ENCODE assay signal across 9 cellular contexts in the genomic region with DNA sequence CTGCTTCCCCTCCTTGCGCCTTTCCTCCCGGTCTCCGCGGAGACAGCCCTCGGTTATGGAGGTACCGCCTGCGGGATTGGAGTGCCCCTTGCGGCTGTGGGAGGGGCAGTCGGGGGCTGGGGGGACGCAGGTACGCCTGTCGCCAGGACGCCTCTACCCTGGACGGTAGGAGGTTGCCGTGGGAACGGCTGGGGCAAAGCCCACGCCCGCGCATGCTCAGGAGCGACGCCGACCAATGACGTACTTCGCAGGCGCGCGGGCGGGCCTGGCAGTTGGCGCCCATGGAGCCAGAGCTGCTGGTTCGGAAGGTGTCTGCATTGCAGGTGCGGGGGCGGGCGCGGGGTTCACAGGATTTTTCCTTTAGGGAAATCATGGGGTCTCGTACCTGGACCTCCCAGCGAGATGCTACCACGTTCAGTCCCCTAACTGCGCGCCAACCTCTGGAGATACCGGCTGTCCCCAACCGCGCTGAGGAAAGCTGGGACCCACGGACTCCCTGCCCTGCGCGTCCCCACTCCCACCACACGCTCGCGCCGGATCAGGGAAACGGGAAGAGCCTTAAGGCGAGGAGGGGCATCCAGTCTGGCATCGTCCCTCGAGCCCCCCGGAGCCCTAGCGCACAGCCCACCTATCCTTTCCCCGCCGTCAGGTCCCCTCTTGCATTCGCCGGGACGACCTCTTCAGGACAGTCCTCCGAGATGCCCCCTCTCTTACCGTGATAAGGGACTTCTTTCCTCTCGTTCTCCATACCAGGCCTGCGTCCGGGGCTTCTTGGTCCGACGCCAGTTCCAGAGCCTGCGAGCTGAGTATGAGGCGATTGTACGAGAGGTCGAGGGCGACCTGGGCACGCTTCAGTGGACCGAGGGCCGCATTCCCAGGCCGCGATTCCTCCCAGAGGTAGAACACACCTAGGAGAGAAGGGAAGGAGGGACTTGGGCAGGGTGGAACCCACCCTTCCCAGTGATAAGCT. TPM values are rescaled to one million over a fixed set of nuclear protein-coding genes. Genes with fewer than 3 reads are reported as not detected.
DNase-seq lines count a peak whose midpoint lies in the region; ATAC-seq, FAIRE-seq and TF ChIP-seq lines count a peak whose summit lies in the region.
"Had no signal": no experiment of that assay in that cellular context is flagged by ENCODE, and none has a peak within 500 bp of the region (broad histone marks: within the 10 kb centered on the region; RNA-seq: fewer than 3 reads in every experiment).

Gene IQCC (plus strand): TSS at position 271 of the 970 bp plus-strand sequence. CDS start 11 bp downstream, at position 282.

- H3K9me3 Mint-ChIP-seq in Caco-2 (ENCODE audit: unreplicated experiment): no peaks in the 10 kb centered on the region

- H3K27me3 Mint-ChIP-seq in Caco-2 (ENCODE audit: insufficient read depth, unreplicated experiment): no peaks in the 10 kb centered on the region

- CTCF ChIA-PET in Caco-2 (lab: Charles Lee): interaction anchor here (1.6 kb wide), 1 partner anchor 10 kb away, joined by 5 read pairs; no protein-coding TSS in a partner anchor

- TF ChIP-seq CTCF in Caco-2 (IDR thresholded peaks at IDR 0.05; ENCODE audit: insufficient read depth in 1 of 2, low read depth in 1 of 2, low read length in 1 of 2, severe bottlenecking in 1 of 2, unreplicated experiment in 1 of 2) (peak; percentile 9 to 28), SU-DHL-6 (IDR thresholded peaks at IDR 0.05; ENCODE audit: insufficient read depth, low read length, poor library complexity, severe bottlenecking) (no peak), cardiac muscle cell (IDR thresholded peaks at IDR 0.05; ENCODE audit: low read depth, low read length) (no peak), pancreas (IDR thresholded peaks at IDR 0.05) (no peak)

- H3K9ac ChIP-seq in SU-DHL-6 (ENCODE audit: low read length): peak within 1 kb of the TSS; percentile 79

- ATAC-seq in pancreas: peak; percentile 83 to 89 (median 86)

- BruUV-seq in Caco-2 (replicated peaks; lab: Mats Ljungman, UMichigan): TSS peak; percentile 70

- FAIRE-seq in pancreas (lab: Jason Lieb, UNC): no peak

- POLR2A ChIA-PET in Caco-2 (lab: Charles Lee): interaction anchor here (0.7 to 0.8 kb wide), 2 partner anchors 10 to 27 kb away, joined by 3 to 4 read pairs; partner anchors contain the start of gene TXLNA

- no peaks in the 10 kb centered on the region for H3K9me2 ChIP-seq in SU-DHL-6 (replicated peaks; ENCODE audit: insufficient read depth, low read length)

- peak within 1 kb of the TSS; percentile 60 for H2AFZ ChIP-seq in SU-DHL-6 (ENCODE audit: low read depth, low read length, severe bottlenecking)

- peak within 1 kb of the TSS; percentile 90 for H3K4me3 Mint-ChIP-seq in Caco-2 (ENCODE audit: unreplicated experiment)

- no peaks in the 10 kb centered on the region for H3K9me3 ChIP-seq in Caco-2
- H3K9me3 ChIP-seq in SU-DHL-6 (ENCODE audit: insufficient read depth, low read length): no peaks in the 10 kb centered on the region
- no peaks in the 10 kb centered on the region for H3K9me3 ChIP-seq in cardiac muscle cell (ENCODE audit: low read depth)
- no peaks in the 10 kb centered on the region for H3K9me3 ChIP-seq in pancreas
- H3K9me3 ChIP-seq in thymus (ENCODE audit: control insufficient read depth): no peaks in the 10 kb centered on the region

- H3K27ac Mint-ChIP-seq in Caco-2 (ENCODE audit: unreplicated experiment): peak within 1 kb of the TSS; percentile 89

- H3K36me3 ChIP-seq in Caco-2 (ENCODE audit: control insufficient read depth, insufficient read depth, low read length) (no peaks in the 10 kb centered on the region), SU-DHL-6 (ENCODE audit: low read length) (no peaks in the 10 kb centered on the region), cardiac muscle cell (no peaks in the 10 kb centered on the region), pancreas (no peaks in the 10 kb centered on the region), thymus (ENCODE audit: control insufficient read depth, insufficient read depth) (peaks cover 7% of the 10 kb centered on the region)

- DNase-seq in Caco-2 (peak; percentile 89 to 91), GOT3 (lab: John Stamatoyannopoulos, UW) (peak; percentile 29), NCI-H1417 (lab: John Stamatoyannopoulos, UW) (peak; percentile 91 to 96 (median 96)), cardiac muscle cell (ENCODE audit: low read depth in 1 of 2, low spot score in 1 of 2) (peak; percentile 84 to 94), pancreas (peak; percentile 89 to 97 (median 92))
- DNase-seq in activated naive CD8-positive, alpha-beta T cell treated with anti-CD3 and anti-CD28 coated beads, Interleukin-2, amount 50 U/mL, for 16 hours (ENCODE audit: low read depth, low spot score): peak; percentile 52

- H3F3A ChIP-seq in SU-DHL-6 (ENCODE audit: insufficient read depth): peaks cover 14% of the 10 kb centered on the region

- peak within 1 kb of the TSS; percentile 61 for H3K4me2 ChIP-seq in SU-DHL-6 (ENCODE audit: low read depth, low read length, poor library complexity, severe bottlenecking)

- H3K4me1 ChIP-seq in Caco-2: peaks cover 4% of the 10 kb centered on the region; the same call in 1 of the 2 replicates
- no peaks in the 10 kb centered on the region for H3K4me1 ChIP-seq in cardiac muscle cell (ENCODE audit: low read depth)
- peaks cover 0 to 13% (median 3%) of the 10 kb centered on the region in 3 donors for H3K4me1 ChIP-seq in pancreas
- H3K4me1 ChIP-seq in thymus (ENCODE audit: control insufficient read depth, insufficient read depth, low read length): peaks cover 11% of the 10 kb centered on the region

- peaks cover 23% of the 10 kb centered on the region for H3K36me3 Mint-ChIP-seq in Caco-2 (ENCODE audit: insufficient read depth, unreplicated experiment)

- no peaks in the 10 kb centered on the region for H4K20me1 ChIP-seq in SU-DHL-6 (ENCODE audit: low read depth, low read length)

- no peaks in the 10 kb centered on the region for H3K4me1 Mint-ChIP-seq in Caco-2 (ENCODE audit: low read depth, unreplicated experiment)

- H3K79me2 ChIP-seq in SU-DHL-6 (ENCODE audit: insufficient read depth, low read length): 0 out of 2 replicates have a peak, but pooled peaks cover 3% of the 10 kb centered on the region

- intact Hi-C loops in Caco-2 (cut with micrococcal nuclease; ENCODE audit: unreplicated experiment): no loop called here
- intact Hi-C loops in pancreas (cut with DNase I): no loop called here

- H3K4me3 ChIP-seq in Caco-2 (ENCODE audit: low read depth, low read length) (peak within 1 kb of the TSS; percentile 68), SU-DHL-6 (ENCODE audit: insufficient read depth, low read length, poor library complexity, severe bottlenecking) (peak within 1 kb of the TSS; percentile 66), cardiac muscle cell (peak within 1 kb of the TSS; percentile 64), pancreas (peak within 1 kb of the TSS; percentile 32 to 77 (median 62)), thymus (ENCODE audit: low read length) (peak within 1 kb of the TSS; percentile 61)

- H3K27ac ChIP-seq in SU-DHL-6 (ENCODE audit: low read depth, low read length) (no peak within 1 kb of the TSS), cardiac muscle cell (no peak within 1 kb of the TSS), pancreas (peak within 1 kb of the TSS; percentile 33 to 50 (median 42)), thymus (ENCODE audit: low read depth) (peak within 1 kb of the TSS; percentile 25)
- H3K27ac ChIP-seq: epithelial cell of prostate had no signal

- 0 to 1% methylated on average over 69 to 77 of the region's 77 CpGs for WGBS in pancreas, 2 donors
- WGBS in thymus: 4% methylated on average over 77 of the region's 77 CpGs

- H3K27me3 ChIP-seq in Caco-2 (replicated peaks; ENCODE audit: control insufficient read depth, insufficient read depth, low read length) (no peaks in the 10 kb centered on the region), SU-DHL-6 (ENCODE audit: low read length) (no peaks in the 10 kb centered on the region), cardiac muscle cell (no peaks in the 10 kb centered on the region), pancreas (no peaks in the 10 kb centered on the region), thymus (ENCODE audit: control insufficient read depth, insufficient read depth) (no peaks in the 10 kb centered on the region)

RNA-seq across cellular contexts. Expression of gene IQCC, which starts in this region (rescaled TPM):
- total RNA-seq in Caco-2 (2022) (3.4 and 3.5 TPM in 2 replicates), cardiac muscle cell (1.4 and 2.0 TPM in 2 replicates), pancreas (1 to 10 TPM; 1.1 to 1.7 (median 1.2) TPM)
- polyA plus RNA-seq in cardiac muscle cell (2.8 and 4.8 TPM in 2 replicates), pancreas (1 to 10 TPM; 4.1 to 5.5 TPM), thymus (2.8 TPM)

Comparison
In these comparisons a context has a peak if more than half of its experiments do, and no peak if none do; other contexts are left out.
1. DNase-seq: peak in every context shown above with its lines; median percentile 96 in NCI-H1417; 92 in pancreas; 90 in Caco-2; 89 in cardiac muscle cell; 52 in activated naive CD8-positive, alpha-beta T cell treated with anti-CD3 and anti-CD28 coated beads, Interleukin-2, amount 50 U/mL, for 16 hours; 29 in GOT3.
2. CTCF ChIP-seq: peak in Caco-2 (2 of 2); none in SU-DHL-6 (single experiment), cardiac muscle cell (single experiment) and pancreas (0 of 4).
3. H3K27ac ChIP-seq: peak in pancreas (4 of 4) and thymus (single experiment); none in SU-DHL-6 (single experiment) and cardiac muscle cell (single experiment).
4. Peak in every context shown above with its lines, with median percentiles within 50 percentile points of each other: H3K4me3 ChIP-seq.